20 cellular contexts compared by ENCODE assay signal in the genomic region with DNA sequence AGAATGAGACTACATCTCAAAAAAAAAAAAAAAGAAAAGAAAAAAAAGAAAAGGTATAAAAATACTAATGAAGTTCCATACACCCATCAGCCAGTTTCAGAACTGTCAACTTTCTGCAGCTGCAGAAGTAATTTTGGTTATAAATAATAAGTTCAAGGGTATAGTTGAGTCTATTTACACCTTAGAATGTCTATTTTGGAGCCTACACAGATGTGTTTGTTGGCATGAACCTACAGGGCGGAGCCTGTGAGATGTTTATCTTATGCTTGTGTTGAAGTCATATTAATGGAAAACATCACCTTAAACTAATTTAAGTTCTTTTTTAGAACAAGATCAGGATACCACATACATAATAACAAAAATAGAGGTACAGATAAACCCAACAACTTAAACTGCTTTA.
A peak's percentile ranks its signal among the peaks of the same experiment; 100 is the strongest.
DNase-seq lines count a peak whose midpoint lies in the region; ATAC-seq, FAIRE-seq and TF ChIP-seq lines count a peak whose summit lies in the region.
"Had no signal": no experiment of that assay in that cellular context is flagged by ENCODE, and none has a peak within 500 bp of the region (broad histone marks: within the 10 kb centered on the region; RNA-seq: fewer than 3 reads in every experiment).

No MANE protein-coding gene starts in this region.

- intact Hi-C loops in left ventricle myocardium inferior (cut with micrococcal nuclease) (no loop called here), Right ventricle myocardium inferior (cut with DNase I) (no loop called here), K562 (cut with micrococcal nuclease) (no loop called here), sciatic nerve (cut with DNase I) (no loop called here), Caco-2 (cut with micrococcal nuclease; ENCODE audit: unreplicated experiment) (no loop called here)

- H3K4me1 ChIP-seq in left ventricle myocardium inferior (peaks cover 75% of the 10 kb centered on the region), K562 (replicated peaks in 1 of 2; ENCODE audit: control insufficient read depth in 2 of 2, insufficient read depth in 2 of 2, low read length in 2 of 2) (peaks cover 9 to 11% of the 10 kb centered on the region in 2 experiments; a peak in 4 of 5 replicates), Caco-2 (0 out of 2 replicates have a peak, but pooled peaks cover 3% of the 10 kb centered on the region)

- TF ChIP-seq POLR2A in K562 (conservative IDR thresholded peaks at IDR 0.05) = no peak

- no peak overlapping the region for H3K9ac ChIP-seq in K562 (ENCODE audit: insufficient read depth in 1 of 2, low read depth in 2 of 2, low read length in 2 of 2)

- no peak overlapping the region for H3K27ac Mint-ChIP-seq in Caco-2 (ENCODE audit: unreplicated experiment)
- H3K27ac Mint-ChIP-seq: CD4-positive, alpha-beta memory T cell; GM23338; H9 had no signal

- H3K27me3 Mint-ChIP-seq in Caco-2 (ENCODE audit: insufficient read depth, unreplicated experiment) = no peaks in the 10 kb centered on the region
- H3K27me3 Mint-ChIP-seq: CD4-positive, alpha-beta memory T cell had no signal

- no peak for FAIRE-seq in K562 (lab: Jason Lieb, UNC)
- FAIRE-seq: A549, GM12878 had no signal

- ATAC-seq in Right ventricle myocardium inferior = no peak
- ATAC-seq in K562 = peak; percentile 45
- peak; percentile 58 for ATAC-seq in sciatic nerve
- no peak for ATAC-seq in HG03342 (IDR thresholded peaks at IDR 0.05; ENCODE audit: unreplicated experiment)
- ATAC-seq: A549, GM12878, GM23338, HCT116 had no signal

- H3K4me3 Mint-ChIP-seq in Caco-2 (ENCODE audit: unreplicated experiment) = no peak overlapping the region
- H3K4me3 Mint-ChIP-seq: CD4-positive, alpha-beta memory T cell; GM23338; H9 had no signal

- H3K27me3 ChIP-seq in left ventricle myocardium inferior (ENCODE audit: low read depth) (no peaks in the 10 kb centered on the region), K562 (ENCODE audit: control insufficient read depth in 2 of 2, insufficient read depth in 2 of 2, low read length in 2 of 2) (no peaks in the 10 kb centered on the region), Caco-2 (replicated peaks; ENCODE audit: control insufficient read depth, insufficient read depth, low read length) (no peaks in the 10 kb centered on the region)

- 91% methylated on average over 1 of the region's 1 CpG for WGBS in K562 (ENCODE audit: insufficient coverage, low coverage, missing lambda C conversion rate)

- no peak for TF ChIP-seq EP300 in K562 (IDR thresholded peaks at IDR 0.05; ENCODE audit: low read length)

- peak overlapping the region; percentile 62 for H3K27ac ChIP-seq in left ventricle myocardium inferior (replicated peaks)
- H3K27ac ChIP-seq in K562 (ENCODE audit: extremely low read depth, low read depth, low read length) = no peak overlapping the region
- H3K27ac ChIP-seq: A549 had no signal

- peaks cover 13% of the 10 kb centered on the region for H3K4me1 Mint-ChIP-seq in Caco-2 (ENCODE audit: low read depth, unreplicated experiment)

- DNase-seq in left ventricle myocardium inferior (no peak), Right ventricle myocardium inferior (ENCODE audit: missing footprints) (no peak), NAMALWA (ENCODE audit: low spot score) (peak; percentile 91), K562 (ENCODE audit: extremely low read depth in 1 of 4, low spot score in 3 of 4) (no peak), sciatic nerve (ENCODE audit: low spot score) (no peak), NOMO-1 treated with dmso at 0.1 percent for 144 hours (lab: John Stamatoyannopoulos, UW; ENCODE audit: unreplicated experiment) (no peak), Caco-2 (no peak)
- DNase-seq: 8988T; ACHN; C1 segment of cervical spinal cord; CD4-positive, alpha-beta memory T cell; COR-L47; DMS153; DND-41; H9 had no signal

- H3K36me3 ChIP-seq in left ventricle myocardium inferior (no peaks in the 10 kb centered on the region), K562 (ENCODE audit: control insufficient read depth, insufficient read depth, low read length) (no peaks in the 10 kb centered on the region), Caco-2 (ENCODE audit: control insufficient read depth, insufficient read depth, low read length) (no peaks in the 10 kb centered on the region)

- no peak overlapping the region for H3K4me2 ChIP-seq in K562 (ENCODE audit: insufficient read depth, low read length)
- H3K4me2 ChIP-seq: A549, GM23338 had no signal

- in situ Hi-C loops in K562 (cut with MboI) = loop anchor here (10.0 kb wide), 1 partner anchor 464 kb away; a partner anchor contains a TSS

- POLR2A ChIA-PET in K562 (lab: Yijun Ruan, JAX) (no interaction called here), Caco-2 (lab: Charles Lee) (no interaction called here)

- H3K9me3 ChIP-seq in left ventricle myocardium inferior (replicated peaks) (no peaks in the 10 kb centered on the region), K562 (replicated peaks; ENCODE audit: control insufficient read depth, insufficient read depth, low read depth, low read length) (no peaks in the 10 kb centered on the region), Caco-2 (no peaks in the 10 kb centered on the region)
- H3K9me3 ChIP-seq: A549 had no signal

- H3K36me3 Mint-ChIP-seq in Caco-2 (ENCODE audit: insufficient read depth, unreplicated experiment) = peaks cover 11% of the 10 kb centered on the region
- H3K36me3 Mint-ChIP-seq: CD4-positive, alpha-beta memory T cell had no signal

- H2AFZ ChIP-seq in K562 (ENCODE audit: low read depth, low read length) = no peak overlapping the region
- H2AFZ ChIP-seq: GM23338 had no signal

- peaks cover 5% of the 10 kb centered on the region; the same call in 2 of the 3 replicates for H3K79me2 ChIP-seq in K562 (ENCODE audit: control insufficient read depth, insufficient read depth, low read length)

- BruUV-seq in K562 (replicated peaks; lab: Mats Ljungman, UMichigan) (no TSS peak), Caco-2 (replicated peaks; lab: Mats Ljungman, UMichigan) (no TSS peak)

- CTCF ChIA-PET in K562 (lab: Yijun Ruan, JAX; ENCODE audit: low intra/inter-chr PET ratio) = no interaction called here
- CTCF ChIA-PET in Caco-2 (lab: Charles Lee) = no interaction called here

- H3K4me3 ChIP-seq in left ventricle myocardium inferior (peak overlapping the region; percentile 2), K562 (no peak overlapping the region), Caco-2 (ENCODE audit: low read depth, low read length) (no peak overlapping the region)
- H3K4me3 ChIP-seq: A549, GM12878, GM23338 had no signal

- TF ChIP-seq RAD21 in K562 (CRISPR knock-in tag; conservative IDR thresholded peaks at IDR 0.05 in 1 of 2, IDR thresholded peaks at IDR 0.05 in 1 of 2) = no peak

- TF ChIP-seq CTCF in left ventricle myocardium inferior (IDR thresholded peaks at IDR 0.05; ENCODE audit: borderline replicate concordance) = no peak
- TF ChIP-seq CTCF in K562 (IDR thresholded peaks at IDR 0.05 in 2 of 3, conservative IDR thresholded peaks at IDR 0.05 in 1 of 3; ENCODE audit: insufficient read depth in 2 of 3, low read depth in 1 of 3, low read length in 3 of 3) = no peak
- no peak for TF ChIP-seq CTCF in Caco-2 (IDR thresholded peaks at IDR 0.05; ENCODE audit: insufficient read depth in 1 of 2, low read depth in 1 of 2, low read length in 1 of 2, severe bottlenecking in 1 of 2, unreplicated experiment in 1 of 2)

- H4K20me1 ChIP-seq in K562 (replicated peaks; ENCODE audit: control insufficient read depth, insufficient read depth, low read length) = no peaks in the 10 kb centered on the region

- H3K9me1 ChIP-seq in K562 (ENCODE audit: control insufficient read depth, insufficient read depth, low read length) = no peaks in the 10 kb centered on the region

- H3K9me3 Mint-ChIP-seq in Caco-2 (ENCODE audit: unreplicated experiment) = no peaks in the 10 kb centered on the region
- H3K9me3 Mint-ChIP-seq: CD4-positive, alpha-beta memory T cell; GM23338; H9 had no signal

TF ChIP-seq in K562, 482 proteins besides CTCF, POLR2A, EP300 and RAD21:
- TF ChIP-seq HNRNPLL (IDR thresholded peaks at IDR 0.05; ENCODE audit: low read depth, low read length, poor library complexity, severe bottlenecking) (no peak), SNIP1 (IDR thresholded peaks at IDR 0.05; ENCODE audit: low read depth) (no peak), ADNP (tag; IDR thresholded peaks at IDR 0.05) (no peak), OTX1 (CRISPR knock-in tag; IDR thresholded peaks at IDR 0.05) (no peak), POLR3G (IDR thresholded peaks at IDR 0.05; ENCODE audit: extremely low read depth, insufficient read length, insufficient replicate concordance) (no peak)

Comparison
In these comparisons a context has a peak if more than half of its experiments do, and no peak if none do; other contexts are left out.
1. ATAC-seq: peak in K562 (single experiment) and sciatic nerve (single experiment); none in Right ventricle myocardium inferior (single experiment) and HG03342 (single experiment).